Comparison of ENCODE assay signal across 25 cellular contexts in genomic region chr1:11529763-11530730, GRCh38. TPM values are rescaled to one million over a fixed set of nuclear protein-coding genes. Genes with fewer than 3 reads are reported as not detected.
"Had no signal": no experiment of that assay in that cellular context is flagged by ENCODE, and none has a peak within 500 bp of the region (broad histone marks: within the 10 kb centered on the region; RNA-seq: fewer than 3 reads in every experiment).

No MANE protein-coding gene starts in this region.

- H3K36me3 Mint-ChIP-seq: activated naive CD4-positive, alpha-beta T cell treated with anti-CD3 and anti-CD28 coated beads, Interleukin-2, amount 10 ng/mL, durations not matched to agents 7 days and 5 days; immature natural killer cell; natural killer cell had no signal

- H3K36me3 ChIP-seq: colonic mucosa, gastrocnemius medialis, lower lobe of right lung, neural progenitor cell, thoracic aorta, vagina had no signal

- H3K27me3 ChIP-seq: colonic mucosa, gastrocnemius medialis, neural progenitor cell, vagina had no signal

- H3K27me3 Mint-ChIP-seq: activated naive CD4-positive, alpha-beta T cell treated with anti-CD3 and anti-CD28 coated beads, Interleukin-2, amount 10 ng/mL, durations not matched to agents 7 days and 5 days; activated T-cell treated with anti-CD3 and anti-CD28 coated beads, Interleukin-2, amount 50 U/mL, for 24 hours had no signal

- H3K4me3 ChIP-seq: colonic mucosa, gastrocnemius medialis, lower lobe of right lung, neural progenitor cell, thoracic aorta, vagina had no signal

- H3K9me3 Mint-ChIP-seq: activated naive CD4-positive, alpha-beta T cell treated with anti-CD3 and anti-CD28 coated beads, Interleukin-2, amount 10 ng/mL, durations not matched to agents 7 days and 5 days; activated T-cell treated with anti-CD3 and anti-CD28 coated beads, Interleukin-2, amount 50 U/mL, for 24 hours; immature natural killer cell; natural killer cell; neural progenitor cell had no signal

- DNase-seq: activated CD4-positive, alpha-beta T cell treated with anti-CD3 and anti-CD28 coated beads for 48 hours; activated CD4-positive, alpha-beta T cell treated with anti-CD3 and anti-CD28 coated beads, Interleukin-2, amount 50 U/mL, for 48 hours; activated CD8-positive, alpha-beta memory T cell treated with anti-CD3 and anti-CD28 coated beads, Interleukin-2, amount 50 U/mL, for 48 hours; activated gamma-delta T cell; activated naive CD4-positive, alpha-beta T cell treated with anti-CD3 and anti-CD28 coated beads, Interleukin-2, amount 10 ng/mL, durations not matched to agents 7 days and 5 days; activated T-cell treated with anti-CD3 and anti-CD28 coated beads, Interleukin-2, amount 50 U/mL, for 24 hours; colonic mucosa; effector CD8-positive, alpha-beta T cell; gastrocnemius medialis; glutamatergic neuron; immature natural killer cell; kidney glomerular epithelial cell; lower lobe of right lung; mesenchymal stem cell; natural killer cell; stimulated activated CD4-positive, alpha-beta T cell treated with anti-CD3 and anti-CD28 coated beads, Interleukin-2, amount 100 ng/mL, for 48 hours; stimulated activated naive CD4-positive, alpha-beta T cell treated with Interleukin-2 at 50 U/mL for 16 hours; trophoblast cell had no signal

- H3K9me3 ChIP-seq: colonic mucosa, gastrocnemius medialis, lower lobe of right lung, thoracic aorta, vagina had no signal

- H3K27ac Mint-ChIP-seq: activated naive CD4-positive, alpha-beta T cell treated with anti-CD3 and anti-CD28 coated beads, Interleukin-2, amount 10 ng/mL, durations not matched to agents 7 days and 5 days; activated T-cell treated with anti-CD3 and anti-CD28 coated beads, Interleukin-2, amount 50 U/mL, for 24 hours; natural killer cell; neural progenitor cell had no signal

- H3K4me1 Mint-ChIP-seq: activated naive CD4-positive, alpha-beta T cell treated with anti-CD3 and anti-CD28 coated beads, Interleukin-2, amount 10 ng/mL, durations not matched to agents 7 days and 5 days; immature natural killer cell; natural killer cell had no signal

- H3K27ac ChIP-seq: colonic mucosa, gastrocnemius medialis, lower lobe of right lung, neural progenitor cell, thoracic aorta, vagina had no signal

- H3K4me3 Mint-ChIP-seq: activated naive CD4-positive, alpha-beta T cell treated with anti-CD3 and anti-CD28 coated beads, Interleukin-2, amount 10 ng/mL, durations not matched to agents 7 days and 5 days; activated T-cell treated with anti-CD3 and anti-CD28 coated beads, Interleukin-2, amount 50 U/mL, for 24 hours; immature natural killer cell; natural killer cell had no signal

- ATAC-seq: activated CD4-positive, CD25-positive, alpha-beta regulatory T cell treated with anti-CD3 and anti-CD28 coated beads, Interleukin-2, amount 50 U/mL, for 24 hours; gastrocnemius medialis; left lobe of liver; natural killer cell; right cardiac atrium had no signal

- H3K4me1 ChIP-seq: colonic mucosa, gastrocnemius medialis, lower lobe of right lung, neural progenitor cell, vagina had no signal

RNA-seq across cellular contexts. Expression of gene DISP3, which starts 51.1 kb away (rescaled TPM):
- total RNA-seq: gastrocnemius medialis, left lobe of liver, subcutaneous adipose tissue, thoracic aorta, vagina had no signal
